Comparison of ENCODE assay signal across 1 cellular context in genomic region chr22:31084811-31085492, GRCh38.
TF ChIP-seq lines count a peak whose summit lies in the region.

No MANE protein-coding gene starts in this region.

TF ChIP-seq in HCT116, 20 proteins besides CTCF, POLR2A, EP300 and RAD21 (continued from another document):
- no peak for TF ChIP-seq REST (IDR thresholded peaks at IDR 0.05; ENCODE audit: low read depth)
- no peak for TF ChIP-seq MAX (IDR thresholded peaks at IDR 0.05)
- no peak for TF ChIP-seq SIN3A (IDR thresholded peaks at IDR 0.05; ENCODE audit: low read depth)
- TF ChIP-seq CBX3 (IDR thresholded peaks at IDR 0.05; ENCODE audit: low read depth): no peak
- TF ChIP-seq FOSL1 (IDR thresholded peaks at IDR 0.05; ENCODE audit: low read depth): no peak
- TF ChIP-seq EZH2 (IDR thresholded peaks at IDR 0.05): no peak
- no peak for TF ChIP-seq SP1 (IDR thresholded peaks at IDR 0.05; ENCODE audit: low read depth)
- no peak for TF ChIP-seq ZBTB33 (IDR thresholded peaks at IDR 0.05; ENCODE audit: extremely low read depth, insufficient replicate concordance, low read length)
- TF ChIP-seq ELF1 (IDR thresholded peaks at IDR 0.05; ENCODE audit: borderline replicate concordance, low read depth): no peak
- peak; percentile 85 for TF ChIP-seq YY1 (IDR thresholded peaks at IDR 0.05; ENCODE audit: extremely low read depth, insufficient replicate concordance, low read depth, low read length)
- peak; percentile 83 for TF ChIP-seq POLR2AphosphoS5 (IDR thresholded peaks at IDR 0.05; ENCODE audit: low read depth, low read length)
- TF ChIP-seq ATF3 (IDR thresholded peaks at IDR 0.05): no peak
- TF ChIP-seq CEBPB (IDR thresholded peaks at IDR 0.05; ENCODE audit: low read depth): no peak
- TF ChIP-seq EZH2phosphoT487 (IDR thresholded peaks at IDR 0.05; ENCODE audit: borderline replicate concordance): no peak
